1 cellular context compared by ENCODE assay signal in the genomic region with DNA sequence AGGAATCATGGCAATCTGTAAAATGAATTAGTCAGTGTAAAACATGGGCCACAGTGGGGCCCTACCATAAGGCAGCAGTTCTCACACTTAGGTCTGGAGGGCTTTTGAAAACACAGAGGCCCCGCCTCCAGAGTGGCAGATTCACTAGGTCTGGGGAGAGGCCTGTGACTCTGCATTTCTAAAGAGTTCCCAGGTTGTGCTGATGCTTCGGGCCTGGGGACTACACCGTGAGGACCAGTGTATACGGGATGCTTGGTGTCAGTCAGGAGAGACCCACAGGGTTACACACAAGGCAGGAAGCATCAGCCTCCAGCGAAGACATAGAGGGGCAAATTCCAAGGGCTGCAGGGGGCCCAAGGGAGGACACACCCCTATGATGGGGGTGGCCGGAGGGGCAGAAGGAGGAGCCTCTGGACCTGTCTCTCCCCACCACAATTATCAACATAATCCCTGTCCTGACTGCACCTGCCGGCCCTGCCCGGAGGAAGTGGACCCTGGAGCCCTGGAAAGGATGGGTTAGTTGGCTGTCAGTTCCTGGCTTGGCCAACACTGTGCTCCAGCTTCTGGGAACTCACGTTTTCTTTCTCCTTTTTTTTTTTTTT.
TF ChIP-seq lines count a peak whose summit lies in the region.

No MANE protein-coding gene starts in this region.

TF ChIP-seq in IMR-90, 13 proteins besides CTCF, POLR2A, EP300 and RAD21:
- TF ChIP-seq MAFK (IDR thresholded peaks at IDR 0.05; ENCODE audit: low read depth, low read length), result no peak
- TF ChIP-seq ELK1 (IDR thresholded peaks at IDR 0.05; ENCODE audit: borderline replicate concordance, low read depth, low read length), result no peak
- no peak for TF ChIP-seq MAZ (IDR thresholded peaks at IDR 0.05; ENCODE audit: borderline replicate concordance, low read depth, low read length)
- no peak for TF ChIP-seq USF2 (IDR thresholded peaks at IDR 0.05; ENCODE audit: low read depth, low read length)
- no peak for TF ChIP-seq MXI1 (IDR thresholded peaks at IDR 0.05; ENCODE audit: borderline replicate concordance, low read depth, low read length)
- TF ChIP-seq BHLHE40 (IDR thresholded peaks at IDR 0.05; ENCODE audit: low read depth, low read length), result no peak
- no peak for TF ChIP-seq RCOR1 (IDR thresholded peaks at IDR 0.05; ENCODE audit: insufficient replicate concordance, low read length)
- TF ChIP-seq FOS (IDR thresholded peaks at IDR 0.05; ENCODE audit: low read depth, low read length), result no peak
- no peak for TF ChIP-seq CEBPB (IDR thresholded peaks at IDR 0.05; ENCODE audit: low read depth, low read length)
